ENCODE assay signal across 8 cellular contexts in the genomic region with DNA sequence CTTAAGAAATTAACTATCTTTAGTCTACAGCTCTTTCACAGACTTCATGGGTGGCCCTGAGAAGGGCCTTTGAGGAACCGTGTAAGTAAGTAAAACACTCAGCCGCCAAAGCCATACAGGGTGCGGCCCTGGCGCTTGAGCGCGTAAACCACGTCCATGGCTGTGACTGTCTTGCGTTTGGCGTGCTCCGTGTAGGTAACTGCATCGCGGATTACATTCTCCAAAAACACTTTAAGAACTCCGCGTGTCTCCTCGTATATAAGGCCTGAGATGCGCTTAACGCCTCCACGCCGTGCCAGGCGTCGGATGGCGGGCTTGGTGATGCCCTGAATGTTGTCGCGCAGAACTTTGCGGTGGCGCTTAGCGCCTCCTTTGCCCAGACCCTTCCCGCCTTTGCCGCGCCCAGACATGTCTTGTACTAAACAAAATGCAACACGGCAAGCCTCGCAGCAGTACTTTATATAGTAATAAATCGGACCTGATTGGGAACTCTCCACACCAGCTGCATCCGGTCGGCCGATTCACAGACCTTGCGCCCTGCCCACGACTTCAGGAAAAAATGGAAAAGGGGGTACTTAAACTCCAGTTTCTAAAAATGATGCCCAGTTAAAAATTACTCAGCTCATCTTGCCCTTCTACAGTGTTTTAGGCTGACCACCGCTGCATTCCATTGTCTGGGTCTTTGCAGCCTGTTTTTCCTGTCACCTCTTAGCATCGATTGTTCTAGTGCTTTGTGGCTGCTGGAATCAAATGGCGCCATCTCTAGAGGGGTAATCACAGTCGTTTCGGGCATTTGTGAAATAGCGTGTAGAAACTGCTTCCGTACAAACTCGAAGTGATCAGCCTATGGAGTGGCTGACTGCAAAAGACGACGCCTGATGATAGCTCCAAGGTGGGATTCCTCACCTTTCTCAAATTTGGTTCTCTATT.
A peak's percentile ranks its signal among the peaks of the same experiment; 100 is the strongest.
DNase-seq lines count a peak whose midpoint lies in the region; ATAC-seq and TF ChIP-seq lines count a peak whose summit lies in the region.

No MANE protein-coding gene starts in this region.

- peak overlapping the region; percentile 69 for H3K4me3 ChIP-seq in AG10803 (ENCODE audit: low read length)

- no peak; the same call in 1 of the 2 replicates for TF ChIP-seq CTCF in AG10803 (conservative IDR thresholded peaks at IDR 0.05; ENCODE audit: low read length)

- peak overlapping the region; percentile 48 for H3K27ac ChIP-seq in caudate nucleus (ENCODE audit: low read depth, low read length)

- ATAC-seq in GM19397 (IDR thresholded peaks at IDR 0.05; ENCODE audit: unreplicated experiment) (peak; percentile 43), GM21447 (IDR thresholded peaks at IDR 0.05; ENCODE audit: unreplicated experiment) (no peak)

- DNase-seq in AG10803 (ENCODE audit: low read depth) (peak; percentile 78), NAMALWA (ENCODE audit: low spot score) (peak; percentile 89), UCSD-AML1 (lab: John Stamatoyannopoulos, UW; ENCODE audit: unreplicated experiment) (peak; percentile 91), caudate nucleus (lab: John Stamatoyannopoulos, UW) (peak in 1 of 61 donors; percentile 2), kidney tubule cell (ENCODE audit: low spot score) (peak; percentile 79)
- peak; percentile 54 for DNase-seq in stimulated activated CD4-positive, alpha-beta T cell treated with anti-CD3 and anti-CD28 coated beads, Interleukin-4, amount 100 ng/mL, for 1 hour
